ENCODE assay signal across 8 cellular contexts in the genomic region with DNA sequence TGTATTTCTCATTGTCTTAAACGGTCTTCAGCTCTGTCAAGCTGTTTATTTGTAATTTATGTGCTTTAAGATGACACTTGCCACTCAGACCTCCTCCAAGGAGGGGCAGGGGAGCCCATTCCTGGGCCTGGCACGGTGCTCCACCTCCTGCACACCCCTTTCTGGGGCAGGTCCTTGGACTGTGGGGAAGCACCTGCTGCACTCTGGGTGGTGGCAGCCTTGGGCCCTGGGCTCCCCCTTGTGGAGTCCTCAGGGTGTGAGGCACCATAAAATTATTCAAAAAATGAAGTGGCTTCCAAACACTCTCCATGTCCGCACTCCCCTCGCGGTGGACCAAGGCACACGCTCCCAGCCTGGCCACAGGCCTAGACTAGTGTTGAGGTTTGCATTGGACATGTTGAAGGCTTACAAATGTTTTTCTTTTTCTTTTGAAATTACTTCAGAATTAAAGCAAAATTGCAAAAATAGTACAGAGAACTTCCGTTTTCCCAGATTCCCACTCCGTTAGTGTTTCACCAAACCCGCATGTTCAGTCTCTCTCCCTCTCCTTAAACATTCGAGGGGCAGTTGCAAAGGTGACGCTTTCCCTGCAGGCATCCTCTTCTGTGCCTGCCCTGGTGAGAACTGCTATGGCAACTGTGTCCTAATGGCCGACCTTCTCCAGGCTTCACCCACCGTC. TPM values are rescaled to one million over a fixed set of nuclear protein-coding genes. Genes with fewer than 3 reads are reported as not detected.
DNase-seq lines count a peak whose midpoint lies in the region; ATAC-seq and TF ChIP-seq lines count a peak whose summit lies in the region.

No MANE protein-coding gene starts in this region.

- no peaks in the 10 kb centered on the region for H3K9me3 Mint-ChIP-seq in nephron

- no peak overlapping the region for H3K4me3 Mint-ChIP-seq in nephron

- TF ChIP-seq CTCF in epithelial cell of proximal tubule (conservative IDR thresholded peaks at IDR 0.05; ENCODE audit: low read depth, low read length) (peak; percentile 71), nephron (IDR thresholded peaks at IDR 0.05; ENCODE audit: unreplicated experiment in 3 of 3) (peak; percentile 56 to 60 (median 59)), suprapubic skin (IDR thresholded peaks at IDR 0.05) (peak; percentile 67 to 82)

- no peaks in the 10 kb centered on the region for H3K36me3 ChIP-seq in suprapubic skin

- TF ChIP-seq EP300 in suprapubic skin (IDR thresholded peaks at IDR 0.05): no peak

- TF ChIP-seq POLR2A in suprapubic skin (IDR thresholded peaks at IDR 0.05): no peak

- H3K27ac ChIP-seq in suprapubic skin: no peak overlapping the region

- 35% methylated on average over 13 of the region's 13 CpGs for whole genome bisulfite sequencing in suprapubic skin

- DNase-seq in AG08395 (ENCODE audit: low spot score) (peak; percentile 91), NOMO-1 treated with dmso at 0.1 percent for 144 hours (lab: John Stamatoyannopoulos, UW; ENCODE audit: unreplicated experiment) (peak; percentile 36), epithelial cell of proximal tubule (ENCODE audit: low read depth) (no peak), suprapubic skin (ENCODE audit: low spot score in 2 of 2) (peak; percentile 84 to 88)
- DNase-seq in activated CD8-positive, alpha-beta memory T cell treated with anti-CD3 and anti-CD28 coated beads, Interleukin-2, amount 50 U/mL, for 24 hours (ENCODE audit: extremely low read depth): peak; percentile 39

- H3K4me3 ChIP-seq in epithelial cell of proximal tubule (ENCODE audit: low read depth, low read length) (no peak overlapping the region), suprapubic skin (no peak overlapping the region)

- no peaks in the 10 kb centered on the region for H3K9me3 ChIP-seq in suprapubic skin

- H3K27me3 Mint-ChIP-seq in nephron (ENCODE audit: low read depth): no peaks in the 10 kb centered on the region

- ATAC-seq in GM18867 (IDR thresholded peaks at IDR 0.05; ENCODE audit: unreplicated experiment): peak; percentile 68
- ATAC-seq in HG03432 (IDR thresholded peaks at IDR 0.05; ENCODE audit: unreplicated experiment): peak; percentile 83

- H3K27me3 ChIP-seq in suprapubic skin: no peaks in the 10 kb centered on the region

- H3K27ac Mint-ChIP-seq in nephron: peak overlapping the region in 2 of 3 experiments; percentile 71 to 73

- H3K4me1 ChIP-seq in suprapubic skin: peaks cover 55% of the 10 kb centered on the region

- H3K4me1 Mint-ChIP-seq in nephron: peaks cover 32% of the 10 kb centered on the region

- H3K36me3 Mint-ChIP-seq in nephron (ENCODE audit: low read depth): peaks cover 7% of the 10 kb centered on the region

RNA-seq across cellular contexts. Expression of a gene that starts 32.4 kb away (rescaled TPM):
- 33.4 and 46.4 TPM in 2 replicates for total RNA-seq in epithelial cell of proximal tubule
- 10 to 100 TPM; 62.7 to 94.5 (median 78.4) TPM for total RNA-seq in suprapubic skin
